In genomic region chrX:3029084-3029483, GRCh38 we compare ENCODE assay signal across 35 cellular contexts. TPM values are rescaled to one million over a fixed set of nuclear protein-coding genes. Genes with fewer than 3 reads are reported as not detected.
"Had no signal": no experiment of that assay in that cellular context is flagged by ENCODE, and none has a peak within 500 bp of the region (broad histone marks: within the 10 kb centered on the region; RNA-seq: fewer than 3 reads in every experiment).

No MANE protein-coding gene starts in this region.

- DNase-seq: hippocampal formation; immature natural killer cell; left ventricle myocardium inferior; mesendoderm; naive B cell; natural killer cell; nephron progenitor cell; occipital lobe; ovary; right lobe of liver; stimulated activated CD4-positive, alpha-beta T cell treated with anti-CD3 and anti-CD28 coated beads, Interleukin-1b, Interleukin-23, amount 100 ng/mL, for 48 hours; stimulated activated CD4-positive, alpha-beta T cell treated with anti-CD3 and anti-CD28 coated beads, Interleukin-2, amount 100 ng/mL, for 48 hours; stimulated activated CD4-positive, alpha-beta T cell treated with anti-CD3 and anti-CD28 coated beads, Interleukin-4, amount 100 ng/mL, for 4 hours; stimulated activated CD8-positive, alpha-beta memory T cell treated with anti-CD3 and anti-CD28 coated beads, Interleukin-4, amount 100 ng/mL, for 48 hours; stimulated activated naive CD4-positive, alpha-beta T cell treated with Interleukin-2 at 50 U/mL for 16 hours; stimulated activated naive CD8-positive, alpha-beta T cell treated with anti-CD3 and anti-CD28 coated beads, Interleukin-15, amount 100 ng/mL, for 72 hours; substantia nigra; uterus had no signal

- H3K9ac ChIP-seq: neural progenitor cell had no signal

- H3K9me3 ChIP-seq: left ventricle myocardium inferior, neutrophil, ovary, right atrium auricular region, right lobe of liver, tibial nerve, uterus had no signal

- H3K27ac ChIP-seq: left ventricle myocardium inferior, neural progenitor cell, neutrophil, ovary, right atrium auricular region, right lobe of liver, tibial nerve, uterus had no signal

- H3K27me3 Mint-ChIP-seq: progenitor cell of endocrine pancreas; stimulated activated naive CD8-positive, alpha-beta T cell treated with anti-CD3 and anti-CD28 coated beads, Interleukin-15, amount 100 ng/mL, for 72 hours; type B pancreatic cell had no signal

- H3K4me1 Mint-ChIP-seq: immature natural killer cell; natural killer cell; nephron progenitor cell; neural progenitor cell; stimulated activated memory B cell treated with anti-CD40 and anti-IgM and Interleukin-4, amounts not matched to agents 10 μg/mL and 1 μg/mL and 100 μg/mL, for 72 hours; stimulated activated naive CD8-positive, alpha-beta T cell treated with anti-CD3 and anti-CD28 coated beads, Interleukin-15, amount 100 ng/mL, for 72 hours had no signal

- H3K9me3 Mint-ChIP-seq: immature natural killer cell; natural killer cell; stimulated activated naive CD8-positive, alpha-beta T cell treated with anti-CD3 and anti-CD28 coated beads, Interleukin-15, amount 100 ng/mL, for 72 hours had no signal

- H3K4me1 ChIP-seq: left ventricle myocardium inferior, neural progenitor cell, right atrium auricular region, right lobe of liver, tibial nerve, uterus had no signal

- H3K4me3 Mint-ChIP-seq: immature natural killer cell; mesothelial cell of epicardium; naive B cell; natural killer cell; nephron progenitor cell; neural progenitor cell; stimulated activated memory B cell treated with anti-CD40 and anti-IgM and Interleukin-4, amounts not matched to agents 10 μg/mL and 1 μg/mL and 100 μg/mL, for 72 hours; stimulated activated naive CD8-positive, alpha-beta T cell treated with anti-CD3 and anti-CD28 coated beads, Interleukin-15, amount 100 ng/mL, for 72 hours; type B pancreatic cell had no signal

- H3K27me3 ChIP-seq: neural progenitor cell, neutrophil, ovary, right atrium auricular region, right lobe of liver, tibial nerve, uterus had no signal

- H3K4me2 ChIP-seq: neural progenitor cell, smooth muscle cell had no signal

- H3K27ac Mint-ChIP-seq: immature natural killer cell; mesothelial cell of epicardium; naive B cell; natural killer cell; neural progenitor cell; progenitor cell of endocrine pancreas; stimulated activated memory B cell treated with anti-CD40 and anti-IgM and Interleukin-4, amounts not matched to agents 10 μg/mL and 1 μg/mL and 100 μg/mL, for 72 hours; stimulated activated naive CD8-positive, alpha-beta T cell treated with anti-CD3 and anti-CD28 coated beads, Interleukin-15, amount 100 ng/mL, for 72 hours; type B pancreatic cell had no signal

- H2AFZ ChIP-seq: neural progenitor cell had no signal

- H3K36me3 Mint-ChIP-seq: immature natural killer cell; naive B cell; natural killer cell; neural progenitor cell; stimulated activated memory B cell treated with anti-CD40 and anti-IgM and Interleukin-4, amounts not matched to agents 10 μg/mL and 1 μg/mL and 100 μg/mL, for 72 hours had no signal

- ATAC-seq: natural killer cell; right lobe of liver; stimulated activated memory B cell treated with anti-CD40 and anti-IgM and Interleukin-4, amounts not matched to agents 10 μg/mL and 1 μg/mL and 100 μg/mL, for 72 hours; stimulated activated naive CD8-positive, alpha-beta T cell treated with anti-CD3 and anti-CD28 coated beads, Interleukin-15, amount 100 ng/mL, for 72 hours had no signal

RNA-seq across cellular contexts. Expression of gene ARSF, which starts 12.2 kb away (rescaled TPM):
- total RNA-seq: kidney epithelial cell, left ventricle myocardium inferior, mononuclear cell, natural killer cell, ovary, progenitor cell of endocrine pancreas, pulmonary artery endothelial cell, renal cortical epithelial cell, right atrium auricular region, skeletal muscle tissue, smooth muscle cell, tibial nerve, ureter had no signal

RNA-seq across cellular contexts. Expression of gene ARSH, which starts 22.7 kb away (rescaled TPM):
- total RNA-seq: kidney epithelial cell, left ventricle myocardium inferior, lung, mononuclear cell, natural killer cell, occipital lobe, ovary, progenitor cell of endocrine pancreas, pulmonary artery endothelial cell, renal cortical epithelial cell, right atrium auricular region, right lobe of liver, skeletal muscle tissue, smooth muscle cell, temporal lobe, tibial nerve, uterus had no signal
